Comparison of ENCODE assay signal across 9 cellular contexts in the genomic region with DNA sequence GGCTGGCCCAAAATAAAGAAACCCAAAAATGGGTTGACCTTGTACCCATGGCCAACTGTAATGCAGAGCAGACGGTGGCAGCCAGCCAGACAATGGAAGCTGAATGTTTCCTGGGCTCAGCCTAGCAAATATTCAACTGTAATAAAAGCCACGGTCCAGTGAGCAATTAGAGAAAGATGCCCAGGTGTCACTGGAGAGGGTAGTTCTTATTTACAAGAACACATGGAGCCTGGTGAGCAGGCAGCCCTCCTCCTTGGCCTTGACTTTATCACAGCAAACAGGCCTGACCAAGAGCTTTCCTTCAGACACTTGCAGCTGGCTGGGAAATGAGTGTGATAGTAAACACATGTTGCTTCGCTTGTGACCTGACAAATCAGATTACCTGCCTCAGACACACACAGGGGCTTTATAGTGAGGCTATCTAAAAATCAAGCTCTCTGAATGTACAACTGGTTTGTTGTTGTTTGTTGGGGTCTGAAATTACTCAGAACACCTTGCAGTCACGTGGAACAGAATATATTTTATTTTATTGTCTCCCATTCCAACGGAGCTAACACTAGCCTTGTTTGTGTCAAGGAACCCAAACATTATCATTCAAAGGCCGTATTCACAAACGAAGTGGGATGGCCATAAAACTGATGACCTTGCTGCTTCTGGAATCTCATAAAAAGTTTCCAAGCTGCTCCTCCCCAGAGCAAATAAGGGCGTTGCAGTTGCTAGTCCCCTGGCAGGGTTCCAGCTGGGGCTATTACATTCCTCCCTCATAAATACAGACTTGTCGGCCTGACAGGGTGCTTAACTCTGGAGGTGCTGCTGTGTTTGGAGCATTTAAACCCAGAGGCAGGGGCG.
A peak's percentile ranks its signal among the peaks of the same experiment; 100 is the strongest.
DNase-seq lines count a peak whose midpoint lies in the region; ATAC-seq, FAIRE-seq and TF ChIP-seq lines count a peak whose summit lies in the region.
"Had no signal": no experiment of that assay in that cellular context is flagged by ENCODE, and none has a peak within 500 bp of the region (broad histone marks: within the 10 kb centered on the region; RNA-seq: fewer than 3 reads in every experiment).

No MANE protein-coding gene starts in this region.

- H3K4me3 ChIP-seq in A549 (no peak overlapping the region), SJCRH30 (peak overlapping the region; percentile 29), right atrium auricular region (no peak overlapping the region)

- H3K27ac ChIP-seq in A549 (peak overlapping the region; percentile 77 to 80), SJCRH30 (peak overlapping the region; percentile 87), right atrium auricular region (peak overlapping the region in 1 of 2 donors; percentile 63)

- no peak; a peak in 1 of 5 replicates for TF ChIP-seq EP300 in A549 (IDR thresholded peaks at IDR 0.05)

- ATAC-seq in A549, result peak; percentile 67 to 79; a peak in 5 of 6 replicates
- ATAC-seq in GM19452 (IDR thresholded peaks at IDR 0.05; ENCODE audit: unreplicated experiment), result no peak

- POLR2A ChIA-PET in A549 (lab: Yijun Ruan, JAX), result interaction anchor here (1.0 kb wide), 1 partner anchor 92 kb away, joined by 3 read pairs; no protein-coding TSS in a partner anchor

- 22% methylated on average over 9 of the region's 10 CpGs for whole genome bisulfite sequencing in A549 (ENCODE audit: missing lambda C conversion rate)

- H3K4me2 ChIP-seq in A549, result peak overlapping the region; percentile 76

- FAIRE-seq in A549 (lab: Jason Lieb, UNC), result no peak

- peak; percentile 76 to 92 for DNase-seq in A549 (ENCODE audit: low read depth in 1 of 2, low spot score in 1 of 2)
- peak; percentile 96 for DNase-seq in M059J (ENCODE audit: low read depth)
- peak; percentile 98 for DNase-seq in SJCRH30
- peak; percentile 91 for DNase-seq in right atrium auricular region (ENCODE audit: low spot score)
- DNase-seq in stromal cell of bone marrow (ENCODE audit: low read depth), result peak; percentile 56
- no peak for DNase-seq in activated naive CD4-positive, alpha-beta T cell (lab: John Stamatoyannopoulos, UW)
- no peak for DNase-seq in NCI-H1930 (lab: John Stamatoyannopoulos, UW)
- DNase-seq: DND-41 had no signal

- H3K36me3 ChIP-seq in SJCRH30 (no peaks in the 10 kb centered on the region), right atrium auricular region (no peaks in the 10 kb centered on the region)

- H3K27me3 ChIP-seq in SJCRH30 (no peaks in the 10 kb centered on the region), right atrium auricular region (no peaks in the 10 kb centered on the region)

- TF ChIP-seq POLR2A in A549 (IDR thresholded peaks at IDR 0.05; ENCODE audit: low read length), result no peak

- H3K9me3 ChIP-seq in A549 (no peaks in the 10 kb centered on the region), SJCRH30 (replicated peaks) (no peaks in the 10 kb centered on the region), right atrium auricular region (no peaks in the 10 kb centered on the region)

- H3K4me1 ChIP-seq in A549 (peaks cover 63% of the 10 kb centered on the region), SJCRH30 (peaks cover 71% of the 10 kb centered on the region), right atrium auricular region (peaks cover 0 to 13% of the 10 kb centered on the region in 2 donors)

- no peak for TF ChIP-seq CTCF in A549 (IDR thresholded peaks at IDR 0.05)
- TF ChIP-seq CTCF in right atrium auricular region (IDR thresholded peaks at IDR 0.05), result no peak

- 0 out of 5 replicates have a peak, but pooled peaks of 1 of the 2 experiments have one; percentile 24 for TF ChIP-seq RAD21 in A549 (conservative IDR thresholded peaks at IDR 0.05 in 1 of 2, IDR thresholded peaks at IDR 0.05 in 1 of 2)

- CTCF ChIA-PET in A549 (lab: Yijun Ruan, JAX), result interaction anchor here (0.9 to 11.5 kb wide), 10 partner anchors 11 to 448 kb away, joined by 3 to 64 read pairs (median 5); no protein-coding TSS in a partner anchor

TF ChIP-seq in A549, 52 proteins besides CTCF, POLR2A, EP300 and RAD21:
- TF ChIP-seq FOSL2 (IDR thresholded peaks at IDR 0.05) (no peak), FOSL2 (CRISPR knock-in tag; IDR thresholded peaks at IDR 0.05) (0 out of 2 replicates have a peak, but pooled peaks have one; percentile 6), JUN (IDR thresholded peaks at IDR 0.05) (peak in 1 of 2 experiments; percentile 35; a peak in 2 of 5 replicates), GATA3 (IDR thresholded peaks at IDR 0.05; ENCODE audit: borderline replicate concordance) (peak; percentile 83), CEBPB (IDR thresholded peaks at IDR 0.05) (peak in 1 of 2 experiments; percentile 40; a peak in 1 of 4 replicates), HDAC2 (IDR thresholded peaks at IDR 0.05) (no peak), JUNB (IDR thresholded peaks at IDR 0.05) (0 out of 2 replicates have a peak, but pooled peaks have one; percentile 24), CHD4 (IDR thresholded peaks at IDR 0.05; ENCODE audit: borderline replicate concordance) (no peak), MAFK (IDR thresholded peaks at IDR 0.05; ENCODE audit: partially characterized antibody) (peak; percentile 97), PBX3 (IDR thresholded peaks at IDR 0.05) (peak; percentile 62; the same call in 1 of the 2 replicates)
- TF ChIP-seq, protein P1, sequence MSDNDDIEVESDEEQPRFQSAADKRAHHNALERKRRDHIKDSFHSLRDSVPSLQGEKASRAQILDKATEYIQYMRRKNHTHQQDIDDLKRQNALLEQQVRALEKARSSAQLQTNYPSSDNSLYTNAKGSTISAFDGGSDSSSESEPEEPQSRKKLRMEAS (IDR thresholded peaks at IDR 0.05), result peak; percentile 58
TF ChIP-seq in A549: peak in this region for 8.

Comparison
In these comparisons a context has a peak if more than half of its experiments do, and no peak if none do; other contexts are left out.
1. DNase-seq: peak in A549 (2 of 2), M059J (single experiment), SJCRH30 (2 of 2), right atrium auricular region (single experiment) and stromal cell of bone marrow (single experiment); none in activated naive CD4-positive, alpha-beta T cell (0 of 4) and NCI-H1930 (0 of 2).